Comparison of ENCODE assay signal across 1 cellular context in the genomic region with DNA sequence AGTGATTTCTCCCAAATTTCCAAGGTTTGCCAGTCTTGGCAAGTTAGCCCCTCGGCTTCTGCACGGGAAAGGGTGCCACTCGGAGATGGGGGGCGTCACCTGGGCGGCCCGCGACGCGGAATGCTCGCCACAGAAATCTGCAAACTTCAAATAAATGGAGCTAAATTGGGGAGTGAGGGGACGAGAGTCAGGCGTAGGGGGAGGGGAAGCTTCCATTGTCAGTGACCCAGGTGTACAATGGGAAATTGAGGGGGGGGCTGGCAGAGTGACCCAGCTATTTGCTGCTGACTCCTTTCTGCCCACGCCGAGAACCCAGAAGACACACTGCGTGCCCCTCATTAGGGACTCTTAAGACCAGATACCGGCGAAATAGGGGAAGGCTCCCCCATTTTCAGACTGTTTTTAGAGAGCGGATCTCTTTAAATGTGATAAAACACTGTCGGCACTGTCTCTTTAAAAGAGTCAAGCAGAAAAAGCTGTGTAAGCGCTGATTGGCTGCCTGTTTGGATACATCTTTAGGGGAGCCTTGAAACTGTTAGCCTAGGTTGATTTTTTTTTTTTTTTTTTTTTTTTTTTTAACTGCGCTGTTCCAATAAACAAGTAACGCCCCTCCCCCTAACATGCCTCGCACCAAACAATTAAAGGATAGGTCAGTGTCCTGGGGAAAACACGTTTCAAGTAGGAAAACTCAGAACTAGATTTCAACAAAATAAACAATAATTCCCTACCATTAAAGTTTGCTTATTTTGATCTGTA.
TF ChIP-seq lines count a peak whose summit lies in the region.

No MANE protein-coding gene starts in this region.

TF ChIP-seq in K562, 482 proteins besides CTCF, POLR2A, EP300 and RAD21 (continued from another document and continues in another):
- TF ChIP-seq ARID1B (IDR thresholded peaks at IDR 0.05): peak; percentile 48
- no peak for TF ChIP-seq ZNF77 (CRISPR knock-in tag; IDR thresholded peaks at IDR 0.05)
- peak; percentile 66; the same call in 1 of the 2 replicates for TF ChIP-seq DPF2 (IDR thresholded peaks at IDR 0.05)
- TF ChIP-seq HNRNPH1 (optimal IDR thresholded peaks at IDR 0.05; ENCODE audit: low read depth, low read length): no peak
- peak; percentile 84 for TF ChIP-seq SMAD4 (CRISPR knock-in tag; conservative IDR thresholded peaks at IDR 0.05)
- TF ChIP-seq, protein P1, sequence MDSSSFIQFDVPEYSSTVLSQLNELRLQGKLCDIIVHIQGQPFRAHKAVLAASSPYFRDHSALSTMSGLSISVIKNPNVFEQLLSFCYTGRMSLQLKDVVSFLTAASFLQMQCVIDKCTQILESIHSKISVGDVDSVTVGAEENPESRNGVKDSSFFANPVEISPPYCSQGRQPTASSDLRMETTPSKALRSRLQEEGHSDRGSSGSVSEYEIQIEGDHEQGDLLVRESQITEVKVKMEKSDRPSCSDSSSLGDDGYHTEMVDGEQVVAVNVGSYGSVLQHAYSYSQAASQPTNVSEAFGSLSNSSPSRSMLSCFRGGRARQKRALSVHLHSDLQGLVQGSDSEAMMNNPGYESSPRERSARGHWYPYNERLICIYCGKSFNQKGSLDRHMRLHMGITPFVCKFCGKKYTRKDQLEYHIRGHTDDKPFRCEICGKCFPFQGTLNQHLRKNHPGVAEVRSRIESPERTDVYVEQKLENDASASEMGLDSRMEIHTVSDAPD (CRISPR knock-in tag; IDR thresholded peaks at IDR 0.05): no peak
- no peak for TF ChIP-seq SMARCC2 (IDR thresholded peaks at IDR 0.05; ENCODE audit: low read depth)
- peak; percentile 86 for TF ChIP-seq ZNF316 (IDR thresholded peaks at IDR 0.05)
- TF ChIP-seq SMARCB1 (IDR thresholded peaks at IDR 0.05; ENCODE audit: insufficient read length, low read depth): peak; percentile 27
- peak in 1 of 2 experiments; percentile 59; a peak in 1 of 4 replicates for TF ChIP-seq TEAD1 (CRISPR knock-in tag; IDR thresholded peaks at IDR 0.05)
- TF ChIP-seq, protein P2, sequence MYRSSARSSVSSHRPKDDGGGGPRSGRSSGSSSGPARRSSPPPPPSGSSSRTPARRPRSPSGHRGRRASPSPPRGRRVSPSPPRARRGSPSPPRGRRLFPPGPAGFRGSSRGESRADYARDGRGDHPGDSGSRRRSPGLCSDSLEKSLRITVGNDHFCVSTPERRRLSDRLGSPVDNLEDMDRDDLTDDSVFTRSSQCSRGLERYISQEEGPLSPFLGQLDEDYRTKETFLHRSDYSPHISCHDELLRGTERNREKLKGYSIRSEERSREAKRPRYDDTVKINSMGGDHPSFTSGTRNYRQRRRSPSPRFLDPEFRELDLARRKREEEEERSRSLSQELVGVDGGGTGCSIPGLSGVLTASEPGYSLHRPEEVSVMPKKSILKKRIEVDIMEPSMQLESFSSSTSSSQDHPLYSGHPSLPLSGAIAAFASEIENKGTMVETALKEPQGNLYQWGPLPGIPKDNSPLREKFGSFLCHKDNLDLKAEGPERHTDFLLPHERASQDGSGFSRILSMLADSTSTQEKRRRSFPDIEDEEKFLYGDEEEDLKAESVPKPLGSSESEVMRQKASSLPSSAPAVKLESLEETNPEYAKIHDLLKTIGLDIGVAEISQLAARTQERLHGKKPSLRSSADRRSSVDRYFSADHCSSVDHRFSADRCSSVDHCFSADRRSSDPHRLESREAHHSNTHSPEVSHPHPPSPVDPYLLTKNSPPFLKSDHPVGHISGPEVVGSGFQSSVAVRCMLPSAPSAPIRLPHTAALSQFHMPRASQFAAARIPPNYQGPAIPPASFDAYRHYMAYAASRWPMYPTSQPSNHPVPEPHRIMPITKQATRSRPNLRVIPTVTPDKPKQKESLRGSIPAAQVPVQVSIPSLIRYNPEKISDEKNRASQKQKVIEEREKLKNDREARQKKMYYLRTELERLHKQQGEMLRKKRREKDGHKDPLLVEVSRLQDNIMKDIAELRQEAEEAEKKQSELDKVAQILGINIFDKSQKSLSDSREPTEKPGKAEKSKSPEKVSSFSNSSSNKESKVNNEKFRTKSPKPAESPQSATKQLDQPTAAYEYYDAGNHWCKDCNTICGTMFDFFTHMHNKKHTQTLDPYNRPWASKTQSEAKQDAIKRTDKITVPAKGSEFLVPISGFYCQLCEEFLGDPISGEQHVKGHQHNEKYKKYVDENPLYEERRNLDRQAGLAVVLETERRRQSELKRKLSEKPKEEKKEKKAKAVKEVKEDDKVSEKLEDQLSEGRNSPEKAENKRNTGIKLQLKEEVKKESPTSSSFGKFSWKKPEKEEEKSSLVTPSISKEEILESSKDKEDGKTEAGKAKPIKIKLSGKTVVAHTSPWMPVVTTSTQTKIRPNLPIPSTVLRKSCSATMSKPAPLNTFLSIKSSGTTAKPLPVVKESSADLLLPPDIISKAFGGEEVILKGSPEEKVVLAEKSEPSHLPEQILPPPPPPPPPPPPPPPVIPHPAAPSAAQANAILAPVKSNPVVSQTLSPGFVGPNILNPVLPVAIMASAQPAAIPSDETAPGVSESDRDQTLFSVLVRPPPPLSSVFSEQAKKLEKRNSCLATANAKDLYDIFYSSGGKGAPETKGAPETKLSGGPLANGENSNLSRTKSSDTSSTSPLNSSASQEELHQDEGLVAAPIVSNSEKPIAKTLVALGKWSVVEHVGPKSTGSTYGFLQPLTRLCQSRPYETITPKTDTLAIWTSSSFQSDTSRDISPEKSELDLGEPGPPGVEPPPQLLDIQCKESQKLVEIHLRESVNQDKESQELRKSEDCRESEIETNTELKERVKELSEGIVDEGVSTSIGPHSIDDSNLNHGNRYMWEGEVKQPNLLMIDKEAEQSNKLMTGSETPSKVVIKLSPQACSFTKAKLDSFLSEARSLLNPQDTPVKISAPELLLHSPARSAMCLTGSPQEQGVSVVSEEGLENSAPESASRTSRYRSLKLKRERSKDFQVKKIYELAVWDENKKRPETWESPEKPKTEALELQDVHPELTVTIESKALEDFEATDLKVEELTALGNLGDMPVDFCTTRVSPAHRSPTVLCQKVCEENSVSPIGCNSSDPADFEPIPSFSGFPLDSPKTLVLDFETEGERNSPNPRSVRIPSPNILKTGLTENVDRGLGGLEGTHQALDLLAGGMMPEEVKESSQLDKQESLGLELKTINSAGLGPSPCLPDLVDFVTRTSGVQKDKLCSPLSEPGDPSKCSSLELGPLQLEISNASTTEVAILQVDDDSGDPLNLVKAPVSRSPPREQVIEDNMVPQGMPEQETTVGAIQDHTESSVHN (IDR thresholded peaks at IDR 0.05; ENCODE audit: borderline replicate concordance in 1 of 2, low read depth in 1 of 2): peak in 1 of 2 experiments; percentile 61; a peak in 1 of 4 replicates
- TF ChIP-seq, protein P3, sequence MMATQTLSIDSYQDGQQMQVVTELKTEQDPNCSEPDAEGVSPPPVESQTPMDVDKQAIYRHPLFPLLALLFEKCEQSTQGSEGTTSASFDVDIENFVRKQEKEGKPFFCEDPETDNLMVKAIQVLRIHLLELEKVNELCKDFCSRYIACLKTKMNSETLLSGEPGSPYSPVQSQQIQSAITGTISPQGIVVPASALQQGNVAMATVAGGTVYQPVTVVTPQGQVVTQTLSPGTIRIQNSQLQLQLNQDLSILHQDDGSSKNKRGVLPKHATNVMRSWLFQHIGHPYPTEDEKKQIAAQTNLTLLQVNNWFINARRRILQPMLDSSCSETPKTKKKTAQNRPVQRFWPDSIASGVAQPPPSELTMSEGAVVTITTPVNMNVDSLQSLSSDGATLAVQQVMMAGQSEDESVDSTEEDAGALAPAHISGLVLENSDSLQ (IDR thresholded peaks at IDR 0.05): peak; percentile 69
- TF ChIP-seq ZNF830 (CRISPR knock-in tag; IDR thresholded peaks at IDR 0.05): no peak
- no peak for TF ChIP-seq CBX5 (IDR thresholded peaks at IDR 0.05; ENCODE audit: borderline replicate concordance, low read depth)
- TF ChIP-seq ZBTB8A (IDR thresholded peaks at IDR 0.05; ENCODE audit: partially characterized antibody): no peak
- peak; percentile 59 to 65; a peak in 3 of 4 replicates for TF ChIP-seq MAZ (CRISPR knock-in tag; conservative IDR thresholded peaks at IDR 0.05 in 1 of 2, IDR thresholded peaks at IDR 0.05 in 1 of 2)
- no peak for TF ChIP-seq DIDO1 (tag; IDR thresholded peaks at IDR 0.05; ENCODE audit: low read depth)
- TF ChIP-seq MTA3 (IDR thresholded peaks at IDR 0.05; ENCODE audit: borderline replicate concordance): peak; percentile 31; the same call in 1 of the 2 replicates
- TF ChIP-seq, protein P4, sequence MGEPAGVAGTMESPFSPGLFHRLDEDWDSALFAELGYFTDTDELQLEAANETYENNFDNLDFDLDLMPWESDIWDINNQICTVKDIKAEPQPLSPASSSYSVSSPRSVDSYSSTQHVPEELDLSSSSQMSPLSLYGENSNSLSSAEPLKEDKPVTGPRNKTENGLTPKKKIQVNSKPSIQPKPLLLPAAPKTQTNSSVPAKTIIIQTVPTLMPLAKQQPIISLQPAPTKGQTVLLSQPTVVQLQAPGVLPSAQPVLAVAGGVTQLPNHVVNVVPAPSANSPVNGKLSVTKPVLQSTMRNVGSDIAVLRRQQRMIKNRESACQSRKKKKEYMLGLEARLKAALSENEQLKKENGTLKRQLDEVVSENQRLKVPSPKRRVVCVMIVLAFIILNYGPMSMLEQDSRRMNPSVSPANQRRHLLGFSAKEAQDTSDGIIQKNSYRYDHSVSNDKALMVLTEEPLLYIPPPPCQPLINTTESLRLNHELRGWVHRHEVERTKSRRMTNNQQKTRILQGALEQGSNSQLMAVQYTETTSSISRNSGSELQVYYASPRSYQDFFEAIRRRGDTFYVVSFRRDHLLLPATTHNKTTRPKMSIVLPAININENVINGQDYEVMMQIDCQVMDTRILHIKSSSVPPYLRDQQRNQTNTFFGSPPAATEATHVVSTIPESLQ (CRISPR knock-in tag; IDR thresholded peaks at IDR 0.05): no peak
- TF ChIP-seq MEIS2 (IDR thresholded peaks at IDR 0.05; ENCODE audit: partially characterized antibody): no peak
- peak; percentile 62; the same call in 1 of the 2 replicates for TF ChIP-seq TRIM28 (IDR thresholded peaks at IDR 0.05)
- TF ChIP-seq, protein P5, sequence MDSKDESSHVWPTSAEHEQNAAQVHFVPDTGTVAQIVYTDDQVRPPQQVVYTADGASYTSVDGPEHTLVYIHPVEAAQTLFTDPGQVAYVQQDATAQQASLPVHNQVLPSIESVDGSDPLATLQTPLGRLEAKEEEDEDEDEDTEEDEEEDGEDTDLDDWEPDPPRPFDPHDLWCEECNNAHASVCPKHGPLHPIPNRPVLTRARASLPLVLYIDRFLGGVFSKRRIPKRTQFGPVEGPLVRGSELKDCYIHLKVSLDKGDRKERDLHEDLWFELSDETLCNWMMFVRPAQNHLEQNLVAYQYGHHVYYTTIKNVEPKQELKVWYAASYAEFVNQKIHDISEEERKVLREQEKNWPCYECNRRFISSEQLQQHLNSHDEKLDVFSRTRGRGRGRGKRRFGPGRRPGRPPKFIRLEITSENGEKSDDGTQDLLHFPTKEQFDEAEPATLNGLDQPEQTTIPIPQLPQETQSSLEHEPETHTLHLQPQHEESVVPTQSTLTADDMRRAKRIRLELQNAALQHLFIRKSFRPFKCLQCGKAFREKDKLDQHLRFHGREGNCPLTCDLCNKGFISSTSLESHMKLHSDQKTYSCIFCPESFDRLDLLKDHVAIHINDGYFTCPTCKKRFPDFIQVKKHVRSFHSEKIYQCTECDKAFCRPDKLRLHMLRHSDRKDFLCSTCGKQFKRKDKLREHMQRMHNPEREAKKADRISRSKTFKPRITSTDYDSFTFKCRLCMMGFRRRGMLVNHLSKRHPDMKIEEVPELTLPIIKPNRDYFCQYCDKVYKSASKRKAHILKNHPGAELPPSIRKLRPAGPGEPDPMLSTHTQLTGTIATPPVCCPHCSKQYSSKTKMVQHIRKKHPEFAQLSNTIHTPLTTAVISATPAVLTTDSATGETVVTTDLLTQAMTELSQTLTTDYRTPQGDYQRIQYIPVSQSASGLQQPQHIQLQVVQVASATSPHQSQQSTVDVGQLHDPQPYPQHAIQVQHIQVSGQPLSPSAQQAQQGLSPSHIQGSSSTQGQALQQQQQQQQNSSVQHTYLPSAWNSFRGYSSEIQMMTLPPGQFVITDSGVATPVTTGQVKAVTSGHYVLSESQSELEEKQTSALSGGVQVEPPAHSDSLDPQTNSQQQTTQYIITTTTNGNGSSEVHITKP (IDR thresholded peaks at IDR 0.05; ENCODE audit: partially characterized antibody): peak; percentile 89
- no peak for TF ChIP-seq ZNF354B (CRISPR knock-in tag; IDR thresholded peaks at IDR 0.05)
- TF ChIP-seq MEF2D (tag; conservative IDR thresholded peaks at IDR 0.05; ENCODE audit: low read depth): no peak
- TF ChIP-seq, protein P6, sequence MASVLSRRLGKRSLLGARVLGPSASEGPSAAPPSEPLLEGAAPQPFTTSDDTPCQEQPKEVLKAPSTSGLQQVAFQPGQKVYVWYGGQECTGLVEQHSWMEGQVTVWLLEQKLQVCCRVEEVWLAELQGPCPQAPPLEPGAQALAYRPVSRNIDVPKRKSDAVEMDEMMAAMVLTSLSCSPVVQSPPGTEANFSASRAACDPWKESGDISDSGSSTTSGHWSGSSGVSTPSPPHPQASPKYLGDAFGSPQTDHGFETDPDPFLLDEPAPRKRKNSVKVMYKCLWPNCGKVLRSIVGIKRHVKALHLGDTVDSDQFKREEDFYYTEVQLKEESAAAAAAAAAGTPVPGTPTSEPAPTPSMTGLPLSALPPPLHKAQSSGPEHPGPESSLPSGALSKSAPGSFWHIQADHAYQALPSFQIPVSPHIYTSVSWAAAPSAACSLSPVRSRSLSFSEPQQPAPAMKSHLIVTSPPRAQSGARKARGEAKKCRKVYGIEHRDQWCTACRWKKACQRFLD (CRISPR knock-in tag; IDR thresholded peaks at IDR 0.05): 0 out of 2 replicates have a peak, but pooled peaks have one; percentile 9
- TF ChIP-seq KDM1A (IDR thresholded peaks at IDR 0.05): 0 out of 4 replicates have a peak, but pooled peaks of 1 of the 2 experiments have one; percentile 7
- TF ChIP-seq RBM25 (IDR thresholded peaks at IDR 0.05; ENCODE audit: low read depth, low read length, severe bottlenecking): peak; percentile 98
- peak; percentile 51; the same call in 1 of the 2 replicates for TF ChIP-seq CTBP1 (IDR thresholded peaks at IDR 0.05; ENCODE audit: borderline replicate concordance)
- TF ChIP-seq PPARD (CRISPR knock-in tag; IDR thresholded peaks at IDR 0.05): no peak
- TF ChIP-seq OTX1 (CRISPR knock-in tag; IDR thresholded peaks at IDR 0.05): 0 out of 2 replicates have a peak, but pooled peaks have one; percentile 8
- TF ChIP-seq JUNB (CRISPR knock-in tag; conservative IDR thresholded peaks at IDR 0.05): no peak
- 0 out of 2 replicates have a peak, but pooled peaks have one; percentile 76 for TF ChIP-seq ZKSCAN8 (CRISPR knock-in tag; IDR thresholded peaks at IDR 0.05)
- TF ChIP-seq, protein P7, sequence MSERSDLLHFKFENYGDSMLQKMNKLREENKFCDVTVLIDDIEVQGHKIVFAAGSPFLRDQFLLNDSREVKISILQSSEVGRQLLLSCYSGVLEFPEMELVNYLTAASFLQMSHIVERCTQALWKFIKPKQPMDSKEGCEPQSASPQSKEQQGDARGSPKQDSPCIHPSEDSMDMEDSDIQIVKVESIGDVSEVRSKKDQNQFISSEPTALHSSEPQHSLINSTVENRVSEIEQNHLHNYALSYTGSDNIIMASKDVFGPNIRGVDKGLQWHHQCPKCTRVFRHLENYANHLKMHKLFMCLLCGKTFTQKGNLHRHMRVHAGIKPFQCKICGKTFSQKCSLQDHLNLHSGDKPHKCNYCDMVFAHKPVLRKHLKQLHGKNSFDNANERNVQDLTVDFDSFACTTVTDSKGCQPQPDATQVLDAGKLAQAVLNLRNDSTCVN (CRISPR knock-in tag; IDR thresholded peaks at IDR 0.05): no peak
- no peak for TF ChIP-seq ETV1 (tag; conservative IDR thresholded peaks at IDR 0.05; ENCODE audit: low read depth)
- TF ChIP-seq, protein P8, sequence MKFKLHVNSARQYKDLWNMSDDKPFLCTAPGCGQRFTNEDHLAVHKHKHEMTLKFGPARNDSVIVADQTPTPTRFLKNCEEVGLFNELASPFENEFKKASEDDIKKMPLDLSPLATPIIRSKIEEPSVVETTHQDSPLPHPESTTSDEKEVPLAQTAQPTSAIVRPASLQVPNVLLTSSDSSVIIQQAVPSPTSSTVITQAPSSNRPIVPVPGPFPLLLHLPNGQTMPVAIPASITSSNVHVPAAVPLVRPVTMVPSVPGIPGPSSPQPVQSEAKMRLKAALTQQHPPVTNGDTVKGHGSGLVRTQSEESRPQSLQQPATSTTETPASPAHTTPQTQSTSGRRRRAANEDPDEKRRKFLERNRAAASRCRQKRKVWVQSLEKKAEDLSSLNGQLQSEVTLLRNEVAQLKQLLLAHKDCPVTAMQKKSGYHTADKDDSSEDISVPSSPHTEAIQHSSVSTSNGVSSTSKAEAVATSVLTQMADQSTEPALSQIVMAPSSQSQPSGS (CRISPR knock-in tag; IDR thresholded peaks at IDR 0.05): no peak
